Comparison of ENCODE assay signal across 18 cellular contexts in the genomic region with DNA sequence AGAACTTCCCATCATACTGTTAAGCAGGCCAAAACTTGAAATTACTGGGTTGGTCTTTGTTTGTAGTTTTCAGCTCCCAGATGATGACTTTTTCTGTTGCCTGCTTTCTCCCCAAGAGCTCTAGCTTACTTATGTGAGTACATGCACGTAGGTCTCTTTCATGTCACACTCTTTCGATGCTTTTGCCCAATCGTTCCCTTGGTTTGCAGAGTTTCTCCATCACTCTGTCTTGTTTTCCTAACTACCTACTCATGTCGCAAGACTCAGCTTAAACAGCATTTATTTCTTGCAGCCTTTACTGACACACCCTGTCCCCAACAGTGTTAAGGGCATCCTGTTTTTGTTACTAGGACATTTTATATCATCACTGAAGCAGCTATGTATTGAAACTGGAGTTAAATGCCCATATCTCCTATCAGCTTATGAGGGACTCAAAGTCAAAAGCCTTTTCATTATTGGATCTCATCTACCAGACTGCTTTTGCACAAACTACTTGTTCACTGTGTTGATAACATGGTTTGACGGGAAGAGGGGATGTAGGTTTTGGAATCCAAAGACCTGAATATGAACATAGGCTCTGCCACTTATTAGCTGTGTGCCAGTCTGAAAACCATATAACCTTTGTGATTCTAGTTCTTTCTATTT.
A peak's percentile ranks its signal among the peaks of the same experiment; 100 is the strongest.
DNase-seq lines count a peak whose midpoint lies in the region; ATAC-seq and TF ChIP-seq lines count a peak whose summit lies in the region.
"Had no signal": no experiment of that assay in that cellular context is flagged by ENCODE, and none has a peak within 500 bp of the region (broad histone marks: within the 10 kb centered on the region; RNA-seq: fewer than 3 reads in every experiment).

No MANE protein-coding gene starts in this region.

- no peaks in the 10 kb centered on the region for H3K27me3 ChIP-seq in neutrophil
- H3K27me3 ChIP-seq: Peyer's patch had no signal

- peaks cover 38% of the 10 kb centered on the region for H3K36me3 ChIP-seq in neutrophil

- peak; percentile 28 for DNase-seq in HuH-7 (ENCODE audit: low spot score)
- DNase-seq in SIG-M5 (lab: John Stamatoyannopoulos, UW) = peak; percentile 32
- DNase-seq in fibroblast of gingiva (ENCODE audit: low read depth) = peak; percentile 3
- DNase-seq in NCI-H2107 (lab: John Stamatoyannopoulos, UW) = no peak
- no peak for DNase-seq in activated CD4-positive, alpha-beta T cell treated with anti-CD3 and anti-CD28 coated beads for 48 hours
- DNase-seq: ACHN, Caco-2, DMS153, HFFc6, NCI-H1105 treated with DMSO at 0.1 percent for 48 hours, NCI-H1694 treated with DMSO at 0.1 percent for 48 hours, Peyer's patch, SK-N-SH, T-helper 17 cell had no signal

- ATAC-seq in GM21390 (IDR thresholded peaks at IDR 0.05; ENCODE audit: unreplicated experiment) (no peak), GM18870 (IDR thresholded peaks at IDR 0.05; ENCODE audit: unreplicated experiment) (no peak)
- ATAC-seq: Right ventricle myocardium inferior, T-helper 17 cell had no signal

- no peak for TF ChIP-seq CTCF in neutrophil (IDR thresholded peaks at IDR 0.05)

- H3K27ac ChIP-seq in neutrophil = peak overlapping the region; percentile 90
- H3K27ac ChIP-seq: Peyer's patch had no signal

- H3K9me3 ChIP-seq in neutrophil = no peaks in the 10 kb centered on the region
- H3K9me3 ChIP-seq: Caco-2, Peyer's patch, SK-N-SH had no signal

- peaks cover 75 to 78% of the 10 kb centered on the region in 2 experiments for H3K4me1 ChIP-seq in neutrophil (ENCODE audit: control insufficient read depth in 1 of 2, insufficient read depth in 1 of 2, low read depth in 1 of 2, low read length in 1 of 2)
- H3K4me1 ChIP-seq: Caco-2, Peyer's patch had no signal

- H3K4me3 ChIP-seq in neutrophil (ENCODE audit: low read depth in 1 of 2, low read length in 1 of 2) = peak overlapping the region; percentile 48 to 83
- H3K4me3 ChIP-seq: Peyer's patch had no signal

Comparison
In these comparisons a context has a peak if more than half of its experiments do, and no peak if none do; other contexts are left out.
1. DNase-seq: peak in HuH-7 (single experiment), SIG-M5 (single experiment) and fibroblast of gingiva (single experiment); none in NCI-H2107 (single experiment) and activated CD4-positive, alpha-beta T cell treated with anti-CD3 and anti-CD28 coated beads for 48 hours (single experiment).